8 cellular contexts compared by ENCODE assay signal in genomic region chr20:62793757-62794006, GRCh38. TPM values are rescaled to one million over a fixed set of nuclear protein-coding genes. Genes with fewer than 3 reads are reported as not detected.
DNase-seq lines count a peak whose midpoint lies in the region; ATAC-seq and TF ChIP-seq lines count a peak whose summit lies in the region.

No MANE protein-coding gene starts in this region.

- peaks cover 17% of the 10 kb centered on the region for H3K36me3 ChIP-seq in RWPE2 (ENCODE audit: low read depth)
- H3K36me3 ChIP-seq in esophagus squamous epithelium = peaks cover 0 to 14% (median 4%) of the 10 kb centered on the region in 3 donors

- H3K27me3 ChIP-seq in RWPE2 (ENCODE audit: insufficient read depth, poor library complexity, severe bottlenecking) (no peaks in the 10 kb centered on the region), esophagus squamous epithelium (no peaks in the 10 kb centered on the region)

- WGBS in esophagus squamous epithelium, 2 donors = no CpG with 5 or more reads among the region's 7 CpGs

- H3K4me1 ChIP-seq in RWPE2 (ENCODE audit: insufficient read depth, poor library complexity, severe bottlenecking) (peaks cover 22% of the 10 kb centered on the region), esophagus squamous epithelium (peaks cover 14 to 53% (median 15%) of the 10 kb centered on the region in 3 donors)

- no peak for ATAC-seq in RWPE2 (ENCODE audit: low read depth)

- H3K4me3 ChIP-seq in GM12865 (ENCODE audit: low read depth, low read length) (peak overlapping the region; percentile 45), RWPE2 (ENCODE audit: severe bottlenecking) (peak overlapping the region; percentile 11), esophagus squamous epithelium (peak overlapping the region; percentile 9 to 93 (median 64)), skeletal muscle cell (ENCODE audit: low read depth, low read length) (peak overlapping the region; percentile 37)

- H3K9me3 ChIP-seq in RWPE2 (ENCODE audit: severe bottlenecking) (no peaks in the 10 kb centered on the region), esophagus squamous epithelium (no peaks in the 10 kb centered on the region)

- TF ChIP-seq POLR2A in esophagus squamous epithelium (IDR thresholded peaks at IDR 0.05) = no peak

- no peak overlapping the region for H3K27ac ChIP-seq in RWPE2 (ENCODE audit: poor library complexity, severe bottlenecking)
- H3K27ac ChIP-seq in esophagus squamous epithelium = peak overlapping the region; percentile 85 to 95 (median 94)

- intact Hi-C loops in esophagus squamous epithelium (cut with DNase I) = no loop called here

- TF ChIP-seq CTCF in GM12865 (IDR thresholded peaks at IDR 0.05; ENCODE audit: insufficient read depth, low read depth, low read length, missing control alignments) (no peak), RWPE2 (IDR thresholded peaks at IDR 0.05; ENCODE audit: poor library complexity, severe bottlenecking) (no peak), esophagus squamous epithelium (IDR thresholded peaks at IDR 0.05) (no peak)

- no peak for DNase-seq in GM12865 (ENCODE audit: low read depth)
- DNase-seq in RWPE2 (ENCODE audit: low spot score) = no peak
- no peak for DNase-seq in esophagus squamous epithelium (lab: John Stamatoyannopoulos, UW)
- DNase-seq in skeletal muscle cell (ENCODE audit: low read depth) = no peak
- DNase-seq in stimulated activated CD4-positive, alpha-beta T cell treated with anti-CD3 and anti-CD28 coated beads, Interleukin-4, amount 100 ng/mL, for 24 hours = no peak
- no peak for DNase-seq in NCI-H226
- DNase-seq in hippocampal formation (lab: John Stamatoyannopoulos, UW) = no peak
- DNase-seq in GM19238 (ENCODE audit: insufficient read length, low spot score) = no peak

RNA-seq across cellular contexts. Expression of gene MRGBP, which starts 2.6 kb away (rescaled TPM):
- 10 to 100 TPM in 1 of 4 donors, 1 to 10 TPM in 3; 5.7 to 10.1 (median 9.8) TPM for total RNA-seq in esophagus squamous epithelium

RNA-seq across cellular contexts. Expression of gene OGFR, which starts 11.0 kb away (rescaled TPM):
- total RNA-seq in esophagus squamous epithelium = 10 to 100 TPM; 19.1 to 41.4 (median 27.3) TPM

RNA-seq across cellular contexts. Expression of gene COL9A3, which starts 23.2 kb away (rescaled TPM):
- total RNA-seq in esophagus squamous epithelium = 1 to 10 TPM in 2 of 4 donors, not detected in 2; 2.2 to 2.3 TPM

Comparison
In these comparisons a context has a peak if more than half of its experiments do, and no peak if none do; other contexts are left out.
1. H3K4me3 ChIP-seq: peak in every context shown above with its lines; median percentile 64 in esophagus squamous epithelium; 45 in GM12865; 37 in skeletal muscle cell; 11 in RWPE2.